Comparison of ENCODE assay signal across 1 cellular context in genomic region chr1:191572479-191572878, GRCh38.
A peak's percentile ranks its signal among the peaks of the same experiment; 100 is the strongest.
TF ChIP-seq lines count a peak whose summit lies in the region.

No MANE protein-coding gene starts in this region.

TF ChIP-seq in K562, 482 proteins besides CTCF, POLR2A, EP300 and RAD21 (continued from another document):
- no peak for TF ChIP-seq POLR3G (IDR thresholded peaks at IDR 0.05; ENCODE audit: extremely low read depth, insufficient read length, insufficient replicate concordance)
- no peak for TF ChIP-seq SETDB1 (IDR thresholded peaks at IDR 0.05; ENCODE audit: low read length)
- TF ChIP-seq DPF2 (IDR thresholded peaks at IDR 0.05), result peak; percentile 36; the same call in 1 of the 2 replicates
- TF ChIP-seq GTF2F1 (IDR thresholded peaks at IDR 0.05; ENCODE audit: low read depth, low read length), result no peak
- peak; percentile 40; the same call in 1 of the 2 replicates for TF ChIP-seq CBFA2T2 (conservative IDR thresholded peaks at IDR 0.05)
- TF ChIP-seq MBD1 (CRISPR knock-in tag; IDR thresholded peaks at IDR 0.05), result no peak
- no peak for TF ChIP-seq MNT (conservative IDR thresholded peaks at IDR 0.05)
- TF ChIP-seq TARDBP (IDR thresholded peaks at IDR 0.05), result no peak
- no peak for TF ChIP-seq ASH1L (IDR thresholded peaks at IDR 0.05; ENCODE audit: borderline replicate concordance, low read depth, partially characterized antibody)
- no peak for TF ChIP-seq ETS2 (tag; IDR thresholded peaks at IDR 0.05; ENCODE audit: borderline replicate concordance, poor library complexity, severe bottlenecking)
- no peak for TF ChIP-seq ZNF140 (CRISPR knock-in tag; IDR thresholded peaks at IDR 0.05)
- peak; percentile 39; the same call in 1 of the 2 replicates for TF ChIP-seq CHAMP1 (IDR thresholded peaks at IDR 0.05)
- TF ChIP-seq TAL1 (IDR thresholded peaks at IDR 0.05), result peak; percentile 64
- TF ChIP-seq PML (IDR thresholded peaks at IDR 0.05; ENCODE audit: low read length), result no peak
- no peak for TF ChIP-seq ZFP30 (CRISPR knock-in tag; IDR thresholded peaks at IDR 0.05; ENCODE audit: borderline replicate concordance)
- TF ChIP-seq WHSC1 (IDR thresholded peaks at IDR 0.05; ENCODE audit: low read length), result no peak
- TF ChIP-seq GABPA (tag; conservative IDR thresholded peaks at IDR 0.05; ENCODE audit: low read depth), result no peak
- no peak for TF ChIP-seq ZNF561 (CRISPR knock-in tag; conservative IDR thresholded peaks at IDR 0.05)
- TF ChIP-seq SIN3B (IDR thresholded peaks at IDR 0.05; ENCODE audit: low read depth), result no peak
- TF ChIP-seq TSC22D4 (tag; IDR thresholded peaks at IDR 0.05), result no peak
- TF ChIP-seq ZNF24 (IDR thresholded peaks at IDR 0.05), result no peak
- no peak for TF ChIP-seq SIRT6 (IDR thresholded peaks at IDR 0.05; ENCODE audit: low read depth, low read length)
- no peak for TF ChIP-seq MTA1 (IDR thresholded peaks at IDR 0.05; ENCODE audit: borderline replicate concordance)
- no peak for TF ChIP-seq HBP1 (CRISPR knock-in tag; IDR thresholded peaks at IDR 0.05)
- peak; percentile 60 for TF ChIP-seq CBFA2T3 (IDR thresholded peaks at IDR 0.05)
- TF ChIP-seq POLR2AphosphoS2 (IDR thresholded peaks at IDR 0.05; ENCODE audit: low read length), result no peak
- no peak for TF ChIP-seq ESRRB (CRISPR knock-in tag; IDR thresholded peaks at IDR 0.05; ENCODE audit: borderline replicate concordance)
- no peak for TF ChIP-seq ZFP91 (CRISPR knock-in tag; IDR thresholded peaks at IDR 0.05)
- peak; percentile 73 for TF ChIP-seq ARID1B (IDR thresholded peaks at IDR 0.05)
- TF ChIP-seq EHMT2 (IDR thresholded peaks at IDR 0.05), result no peak
- no peak for TF ChIP-seq GATA2 (CRISPR knock-in tag; IDR thresholded peaks at IDR 0.05)
- peak; percentile 59 for TF ChIP-seq TEAD4 (IDR thresholded peaks at IDR 0.05; ENCODE audit: low read length)
- TF ChIP-seq TEAD4 (CRISPR knock-in tag; IDR thresholded peaks at IDR 0.05; ENCODE audit: borderline replicate concordance), result no peak
- TF ChIP-seq DEAF1 (CRISPR knock-in tag; IDR thresholded peaks at IDR 0.05), result no peak
- no peak for TF ChIP-seq LEF1 (IDR thresholded peaks at IDR 0.05)
- TF ChIP-seq SMAD3 (CRISPR knock-in tag; conservative IDR thresholded peaks at IDR 0.05), result no peak
- TF ChIP-seq E2F6 (IDR thresholded peaks at IDR 0.05; ENCODE audit: borderline replicate concordance in 1 of 2, extremely low read depth in 1 of 2, insufficient read depth in 1 of 2, insufficient read length in 1 of 2, low read depth in 1 of 2, low read length in 1 of 2, poor library complexity in 1 of 2, severe bottlenecking in 1 of 2), result no peak
- TF ChIP-seq CBFB (CRISPR knock-in tag; IDR thresholded peaks at IDR 0.05), result no peak
- no peak for TF ChIP-seq PCBP2 (IDR thresholded peaks at IDR 0.05; ENCODE audit: low read depth, low read length, poor library complexity, severe bottlenecking)
- TF ChIP-seq RFX5 (IDR thresholded peaks at IDR 0.05; ENCODE audit: low read depth, low read length), result no peak
- TF ChIP-seq BRF2 (IDR thresholded peaks at IDR 0.05; ENCODE audit: borderline replicate concordance, insufficient read depth, insufficient read length), result no peak
